In genomic region chr2:106542730-106543359, GRCh38 we compare ENCODE assay signal across 8 cellular contexts. TPM values are rescaled to one million over a fixed set of nuclear protein-coding genes. Genes with fewer than 3 reads are reported as not detected.
DNase-seq lines count a peak whose midpoint lies in the region; ATAC-seq and TF ChIP-seq lines count a peak whose summit lies in the region.

No MANE protein-coding gene starts in this region.

- in situ Hi-C loops in GM23248 (cut with MboI): loop anchor here (25.0 kb wide), 1 partner anchor 431 kb away; no protein-coding TSS in a partner anchor

- no peaks in the 10 kb centered on the region for H3K9me2 ChIP-seq in GM23248 (ENCODE audit: insufficient read depth)

- H3K9me3 ChIP-seq in GM23248 (ENCODE audit: low read depth): no peaks in the 10 kb centered on the region
- H3K9me3 ChIP-seq in SJCRH30 (replicated peaks): no peaks in the 10 kb centered on the region
- no peaks in the 10 kb centered on the region for H3K9me3 ChIP-seq in upper lobe of left lung

- intact Hi-C loops in posterior cingulate gyrus (cut with DNase I): loop anchor here (5.0 kb wide), 1 partner anchor 436 kb away; no protein-coding TSS in a partner anchor

- no peak overlapping the region for H3K4me3 ChIP-seq in GM23248
- H3K4me3 ChIP-seq in SJCRH30: no peak overlapping the region
- peak overlapping the region in 2 of 4 donors; percentile 22 to 31 for H3K4me3 ChIP-seq in upper lobe of left lung

- no peaks in the 10 kb centered on the region for H4K20me1 ChIP-seq in GM23248 (ENCODE audit: insufficient read depth)

- DNase-seq in ELR (ENCODE audit: low read depth) (peak; percentile 62), GM23248 (peak; percentile 50), Kasumi-1 (lab: John Stamatoyannopoulos, UW) (peak; percentile 74 to 80), SJCRH30 (peak; percentile 53 to 78), glomerular endothelial cell (ENCODE audit: extremely low read depth, low read depth, low spot score) (peak; percentile 22), posterior cingulate gyrus (peak; percentile 43 to 94 (median 68)), upper lobe of left lung (peak in 1 of 2 donors; percentile 68)
- DNase-seq in activated naive CD4-positive, alpha-beta T cell treated with Interleukin-2 at 50 U/mL for 16 hours: peak; percentile 81

- H3K36me3 ChIP-seq in GM23248 (ENCODE audit: low read depth) (no peaks in the 10 kb centered on the region), SJCRH30 (no peaks in the 10 kb centered on the region), upper lobe of left lung (no peaks in the 10 kb centered on the region)

- peak; percentile 71 to 90 (median 80) for TF ChIP-seq CTCF in upper lobe of left lung (IDR thresholded peaks at IDR 0.05)

- TF ChIP-seq EP300 in upper lobe of left lung (IDR thresholded peaks at IDR 0.05): no peak

- H3K27ac ChIP-seq in GM23248: no peak overlapping the region
- H3K27ac ChIP-seq in SJCRH30: no peak overlapping the region
- H3K27ac ChIP-seq in upper lobe of left lung: no peak overlapping the region

- peak; percentile 81 to 95 for ATAC-seq in upper lobe of left lung (ENCODE audit: low FRiP score in 2 of 2)

- no peak for TF ChIP-seq POLR2A in upper lobe of left lung (IDR thresholded peaks at IDR 0.05)

- H2AFZ ChIP-seq in GM23248: peak overlapping the region; percentile 62

- no peak overlapping the region for H3K9ac ChIP-seq in GM23248

- peaks cover 28% of the 10 kb centered on the region; the same call in 1 of the 2 replicates for H3K27me3 ChIP-seq in GM23248 (replicated peaks; ENCODE audit: insufficient read depth)
- peaks cover 5% of the 10 kb centered on the region; the same call in 1 of the 2 replicates for H3K27me3 ChIP-seq in SJCRH30
- H3K27me3 ChIP-seq in upper lobe of left lung: no peaks in the 10 kb centered on the region

- no peaks in the 10 kb centered on the region for H3K79me2 ChIP-seq in GM23248 (ENCODE audit: insufficient read depth)

- no peak overlapping the region for H3K4me2 ChIP-seq in GM23248 (ENCODE audit: unreplicated experiment)

- no peaks in the 10 kb centered on the region for H3F3A ChIP-seq in GM23248 (ENCODE audit: insufficient read depth)

- WGBS in GM23248 (ENCODE audit: low coverage in 1 of 2, low lambda C conversion rate in 2 of 2, missing lambda C conversion rate in 2 of 2), 2 experiments: 24 to 26% methylated on average over 24 of the region's 24 CpGs
- whole genome bisulfite sequencing in upper lobe of left lung, 2 donors: 11 to 14% methylated on average over 23 to 24 of the region's 24 CpGs

- no peaks in the 10 kb centered on the region for H3K4me1 ChIP-seq in GM23248 (ENCODE audit: insufficient read depth)
- H3K4me1 ChIP-seq in SJCRH30: peaks cover 5% of the 10 kb centered on the region; the same call in 1 of the 2 replicates
- peaks cover 0 to 8% (median 5%) of the 10 kb centered on the region in 4 donors for H3K4me1 ChIP-seq in upper lobe of left lung

RNA-seq across cellular contexts. Expression of gene CD8B2, which starts 55.7 kb away (rescaled TPM):
- not detected in 2 replicates for total RNA-seq in GM23248 (2014; rRNA removed; shearing (Covaris generic))
- not detected in 2 replicates for polyA plus RNA-seq in GM23248 (2016; fragmentation: Nextera tagmentation; extraction: Ambion mirVana)
- not detected in 2 replicates for total RNA-seq in SJCRH30 (2014; rRNA removed; shearing (Covaris generic))
- total RNA-seq in glomerular endothelial cell (not detected in 2 replicates), upper lobe of left lung (under 1 TPM in 1 of 6 donors, not detected in 5; 0.30 TPM)
